ENCODE assay signal across 16 cellular contexts in the genomic region with DNA sequence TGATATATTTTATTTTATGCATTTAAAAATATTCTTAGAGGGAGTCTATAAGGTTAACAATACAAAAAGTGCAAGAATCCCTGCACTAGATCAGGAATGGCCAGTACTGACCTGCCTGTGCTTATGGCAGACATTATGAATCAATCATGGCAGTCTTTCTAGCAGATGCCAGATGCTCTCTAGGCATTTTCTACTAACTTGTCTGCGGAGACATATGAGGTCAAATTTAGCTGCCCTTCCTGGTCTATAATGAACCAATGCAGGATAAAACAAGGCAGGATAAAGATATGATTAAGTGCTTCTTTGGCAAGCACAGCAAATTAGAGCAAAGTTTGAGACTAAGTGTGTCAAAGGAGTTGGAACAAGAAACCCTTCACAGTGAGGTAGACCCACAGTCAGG.
"Had no signal": no experiment of that assay in that cellular context is flagged by ENCODE, and none has a peak within 500 bp of the region (broad histone marks: within the 10 kb centered on the region; RNA-seq: fewer than 3 reads in every experiment).

No MANE protein-coding gene starts in this region.

- H3K9ac ChIP-seq: neural progenitor cell had no signal

- FAIRE-seq: bronchial epithelial cell, islet of Langerhans, small intestine had no signal

- H3K9me3 ChIP-seq: esophagus muscularis mucosa, uterus had no signal

- H3K4me1 ChIP-seq: uterus had no signal

- H3K27me3 Mint-ChIP-seq: activated CD8-positive, alpha-beta memory T cell treated with anti-CD3 and anti-CD28 coated beads, Interleukin-2, amount 10 ng/mL, durations not matched to agents 7 days and 5 days; activated naive CD8-positive, alpha-beta T cell treated with anti-CD3 and anti-CD28 coated beads, Interleukin-2, amount 10 ng/mL, durations not matched to agents 7 days and 5 days had no signal

- ATAC-seq: activated CD8-positive, alpha-beta memory T cell treated with anti-CD3 and anti-CD28 coated beads, Interleukin-2, amount 10 ng/mL, durations not matched to agents 7 days and 5 days; activated T-cell treated with anti-CD3 and anti-CD28 coated beads, Interleukin-2, amount 50 U/mL, for 4 hours; left lobe of liver had no signal

- H3K27ac Mint-ChIP-seq: activated CD8-positive, alpha-beta memory T cell treated with anti-CD3 and anti-CD28 coated beads, Interleukin-2, amount 10 ng/mL, durations not matched to agents 7 days and 5 days; activated naive CD8-positive, alpha-beta T cell treated with anti-CD3 and anti-CD28 coated beads, Interleukin-2, amount 10 ng/mL, durations not matched to agents 7 days and 5 days; memory B cell; neural progenitor cell had no signal

- H3K36me3 Mint-ChIP-seq: activated CD8-positive, alpha-beta memory T cell treated with anti-CD3 and anti-CD28 coated beads, Interleukin-2, amount 10 ng/mL, durations not matched to agents 7 days and 5 days; activated naive CD8-positive, alpha-beta T cell treated with anti-CD3 and anti-CD28 coated beads, Interleukin-2, amount 10 ng/mL, durations not matched to agents 7 days and 5 days; memory B cell; neural progenitor cell had no signal

- H3K27ac ChIP-seq: esophagus muscularis mucosa, neural progenitor cell, uterus had no signal

- H2AFZ ChIP-seq: neural progenitor cell had no signal

- H3K4me2 ChIP-seq: neural progenitor cell had no signal

- DNase-seq: activated CD4-positive, alpha-beta T cell treated with anti-CD3 and anti-CD28 coated beads for 1 hour; activated CD4-positive, alpha-beta T cell treated with anti-CD3 and anti-CD28 coated beads, Interleukin-2, amount 50 U/mL, for 48 hours; activated CD8-positive, alpha-beta memory T cell treated with anti-CD3 and anti-CD28 coated beads, Interleukin-2, amount 10 ng/mL, durations not matched to agents 7 days and 5 days; activated gamma-delta T cell; activated naive CD8-positive, alpha-beta T cell treated with anti-CD3 and anti-CD28 coated beads, Interleukin-2, amount 10 ng/mL, durations not matched to agents 7 days and 5 days; activated T-cell treated with anti-CD3 and anti-CD28 coated beads, Interleukin-2, amount 50 U/mL, for 4 hours; anterior cingulate cortex; foreskin fibroblast; small intestine had no signal

- H3K9me3 Mint-ChIP-seq: activated naive CD8-positive, alpha-beta T cell treated with anti-CD3 and anti-CD28 coated beads, Interleukin-2, amount 10 ng/mL, durations not matched to agents 7 days and 5 days; activated T-cell treated with anti-CD3 and anti-CD28 coated beads, Interleukin-2, amount 50 U/mL, for 4 hours; memory B cell; neural progenitor cell had no signal

- H3K4me3 ChIP-seq: esophagus muscularis mucosa, neural progenitor cell, uterus had no signal

- H3K4me3 Mint-ChIP-seq: activated CD8-positive, alpha-beta memory T cell treated with anti-CD3 and anti-CD28 coated beads, Interleukin-2, amount 10 ng/mL, durations not matched to agents 7 days and 5 days; activated naive CD8-positive, alpha-beta T cell treated with anti-CD3 and anti-CD28 coated beads, Interleukin-2, amount 10 ng/mL, durations not matched to agents 7 days and 5 days; activated T-cell treated with anti-CD3 and anti-CD28 coated beads, Interleukin-2, amount 50 U/mL, for 4 hours; memory B cell; neural progenitor cell had no signal

- H3K36me3 ChIP-seq: esophagus muscularis mucosa, neural progenitor cell, uterus had no signal

- H3K27me3 ChIP-seq: esophagus muscularis mucosa, neural progenitor cell, uterus had no signal
